ENCODE assay signal across 7 cellular contexts in genomic region chr1:152440635-152441471, GRCh38. TPM values are rescaled to one million over a fixed set of nuclear protein-coding genes. Genes with fewer than 3 reads are reported as not detected.
DNase-seq lines count a peak whose midpoint lies in the region; ATAC-seq, FAIRE-seq and TF ChIP-seq lines count a peak whose summit lies in the region.

No MANE protein-coding gene starts in this region.

- no peak for TF ChIP-seq POLR2A in GM12892 (IDR thresholded peaks at IDR 0.05; ENCODE audit: low read depth, low read length)

- H3K4me3 ChIP-seq in astrocyte of the cerebellum (ENCODE audit: low read depth, low read length), result no peak overlapping the region

- ATAC-seq in HG02623 (IDR thresholded peaks at IDR 0.05; ENCODE audit: unreplicated experiment), result peak; percentile 88

- in situ Hi-C loops in astrocyte of the cerebellum (cut with HindIII; ENCODE audit: low sequenced_read_pairs), result no loop called here

- peak; percentile 98 for FAIRE-seq in GM12892 (lab: Jason Lieb, UNC)

- DNase-seq in GM12892 (ENCODE audit: insufficient read length) (peak; percentile 57), NCI-H1417 (lab: John Stamatoyannopoulos, UW) (peak; percentile 57 to 79 (median 75)), T-helper 9 cell (peak; percentile 53), astrocyte of the cerebellum (ENCODE audit: low read depth) (peak; percentile 36), iPS-NIHi7 (ENCODE audit: extremely low spot score) (peak; percentile 68)
- DNase-seq in stimulated activated CD4-positive, alpha-beta T cell treated with anti-CD3 and anti-CD28 coated beads, Interleukin-1b, Interleukin-23, amount 100 ng/mL, for 24 hours (ENCODE audit: low read depth in 4 of 4, low spot score in 1 of 4), result peak; percentile 34 to 51 (median 47)

- peak; percentile 86 for TF ChIP-seq CTCF in astrocyte of the cerebellum (IDR thresholded peaks at IDR 0.05; ENCODE audit: low read depth, low read length, missing control alignments)

RNA-seq across cellular contexts. Expression of gene CRNN, which starts 26.8 kb away (rescaled TPM):
- not detected for polyA plus RNA-seq in GM12892 (2012; ENCODE audit: missing spikeins)
